Comparison of ENCODE assay signal across 19 cellular contexts in the genomic region with DNA sequence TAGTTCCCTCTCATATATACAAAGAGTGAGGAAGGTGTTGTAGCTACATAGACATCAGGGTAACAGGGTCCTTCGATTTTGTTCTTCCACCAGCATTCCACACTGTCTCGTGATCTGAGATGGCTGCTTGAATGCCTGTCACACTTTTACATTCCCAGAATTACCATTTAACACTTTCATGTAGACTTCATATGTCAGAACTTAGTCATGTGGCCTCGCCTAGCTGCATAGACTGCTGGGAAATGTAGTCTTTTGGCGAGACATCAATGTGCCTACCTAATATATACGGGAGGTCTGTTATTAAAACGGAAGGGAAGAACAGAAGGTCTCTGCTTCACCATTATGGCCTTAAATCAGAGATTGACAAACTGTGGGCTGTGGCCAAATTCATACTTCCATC. TPM values are rescaled to one million over a fixed set of nuclear protein-coding genes. Genes with fewer than 3 reads are reported as not detected.
DNase-seq lines count a peak whose midpoint lies in the region; ATAC-seq and TF ChIP-seq lines count a peak whose summit lies in the region.
"Had no signal": no experiment of that assay in that cellular context is flagged by ENCODE, and none has a peak within 500 bp of the region (broad histone marks: within the 10 kb centered on the region; RNA-seq: fewer than 3 reads in every experiment).

No MANE protein-coding gene starts in this region.

- 83% methylated on average over 5 to 6 of the region's 6 CpGs for WGBS in endodermal cell (ENCODE audit: insufficient coverage in 1 of 2, insufficient read length in 1 of 2), 2 experiments

- no peaks in the 10 kb centered on the region for H3K36me3 Mint-ChIP-seq in GM23338 (ENCODE audit: low read depth)
- H3K36me3 Mint-ChIP-seq in endodermal cell (ENCODE audit: low read depth), result no peaks in the 10 kb centered on the region
- H3K36me3 Mint-ChIP-seq in activated CD4-positive, alpha-beta memory T cell treated with anti-CD3 and anti-CD28 coated beads, Interleukin-2, amount 10 ng/mL, durations not matched to agents 7 days and 5 days (ENCODE audit: low read depth), result no peaks in the 10 kb centered on the region
- H3K36me3 Mint-ChIP-seq: activated naive CD8-positive, alpha-beta T cell had no signal

- H3K27me3 Mint-ChIP-seq in GM23338 (ENCODE audit: insufficient read depth, low read depth, poor library complexity), result peaks cover 3% of the 10 kb centered on the region
- peaks cover 10% of the 10 kb centered on the region for H3K27me3 Mint-ChIP-seq in endodermal cell (ENCODE audit: insufficient read depth)
- peaks cover 37% of the 10 kb centered on the region for H3K27me3 Mint-ChIP-seq in activated CD4-positive, alpha-beta memory T cell treated with anti-CD3 and anti-CD28 coated beads, Interleukin-2, amount 10 ng/mL, durations not matched to agents 7 days and 5 days

- CTCF ChIA-PET in activated CD4-positive, alpha-beta memory T cell treated with anti-CD3 and anti-CD28 coated beads, Interleukin-2, amount 10 ng/mL, durations not matched to agents 7 days and 5 days (lab: Charles Lee), result no interaction called here

- H3K27ac Mint-ChIP-seq in GM23338 (no peak overlapping the region), endodermal cell (no peak overlapping the region)
- H3K27ac Mint-ChIP-seq in activated CD4-positive, alpha-beta memory T cell treated with anti-CD3 and anti-CD28 coated beads, Interleukin-2, amount 10 ng/mL, durations not matched to agents 7 days and 5 days, result no peak overlapping the region
- H3K27ac Mint-ChIP-seq: activated naive CD8-positive, alpha-beta T cell; activated T-cell treated with anti-CD3 and anti-CD28 coated beads, Interleukin-2, amount 50 U/mL, for 72 hours; nephron progenitor cell; T-helper 1 cell treated with Interleukin-12 subunit alpha and Interleukin-12 subunit beta and Interleukin-4 antibody, amounts not matched to agents 30 μg/mL and 1 μg/mL, for 36 hours had no signal

- H3K27me3 ChIP-seq in GM23338 (ENCODE audit: insufficient read depth) (no peaks in the 10 kb centered on the region), OCI-LY3 (ENCODE audit: low read depth, low read length) (peaks cover 13% of the 10 kb centered on the region), endodermal cell (ENCODE audit: control insufficient read depth, insufficient read depth, low read length, poor library complexity, severe bottlenecking) (no peaks in the 10 kb centered on the region)
- H3K27me3 ChIP-seq: BLaER1, body of pancreas, uterus had no signal

- H3K9me2 ChIP-seq in GM23338 (ENCODE audit: insufficient read depth), result no peaks in the 10 kb centered on the region

- H3K4me1 Mint-ChIP-seq in GM23338 (no peaks in the 10 kb centered on the region), endodermal cell (no peaks in the 10 kb centered on the region)
- no peaks in the 10 kb centered on the region for H3K4me1 Mint-ChIP-seq in activated CD4-positive, alpha-beta memory T cell treated with anti-CD3 and anti-CD28 coated beads, Interleukin-2, amount 10 ng/mL, durations not matched to agents 7 days and 5 days

- H3K4me3 ChIP-seq in GM23338 (no peak overlapping the region), OCI-LY3 (ENCODE audit: low read length) (no peak overlapping the region), endodermal cell (ENCODE audit: low read length) (no peak overlapping the region)
- H3K4me3 ChIP-seq: BLaER1, body of pancreas, uterus had no signal

- H2AFZ ChIP-seq in GM23338, result no peak overlapping the region
- peak overlapping the region; percentile 39; the same call in 1 of the 2 replicates for H2AFZ ChIP-seq in OCI-LY3 (ENCODE audit: low read depth, low read length)

- H3K4me3 Mint-ChIP-seq in GM23338 (no peak overlapping the region), endodermal cell (no peak overlapping the region)
- no peak overlapping the region for H3K4me3 Mint-ChIP-seq in activated CD4-positive, alpha-beta memory T cell treated with anti-CD3 and anti-CD28 coated beads, Interleukin-2, amount 10 ng/mL, durations not matched to agents 7 days and 5 days
- H3K4me3 Mint-ChIP-seq: activated naive CD8-positive, alpha-beta T cell; activated T-cell treated with anti-CD3 and anti-CD28 coated beads, Interleukin-2, amount 50 U/mL, for 72 hours; nephron progenitor cell; T-helper 1 cell treated with Interleukin-12 subunit alpha and Interleukin-12 subunit beta and Interleukin-4 antibody, amounts not matched to agents 30 μg/mL and 1 μg/mL, for 36 hours had no signal

- no peaks in the 10 kb centered on the region for H3K79me2 ChIP-seq in GM23338 (replicated peaks; ENCODE audit: insufficient read depth)
- H3K79me2 ChIP-seq in OCI-LY3 (ENCODE audit: low read length), result no peaks in the 10 kb centered on the region

- no peaks in the 10 kb centered on the region for H3K9me3 Mint-ChIP-seq in GM23338
- peaks cover 13% of the 10 kb centered on the region for H3K9me3 Mint-ChIP-seq in endodermal cell
- H3K9me3 Mint-ChIP-seq in activated CD4-positive, alpha-beta memory T cell treated with anti-CD3 and anti-CD28 coated beads, Interleukin-2, amount 10 ng/mL, durations not matched to agents 7 days and 5 days, result peaks cover 5% of the 10 kb centered on the region
- H3K9me3 Mint-ChIP-seq: T-helper 1 cell treated with Interleukin-12 subunit alpha and Interleukin-12 subunit beta and Interleukin-4 antibody, amounts not matched to agents 30 μg/mL and 1 μg/mL, for 36 hours had no signal

- H3K4me2 ChIP-seq in GM23338 (no peak overlapping the region), OCI-LY3 (ENCODE audit: low read length) (peak overlapping the region; percentile 24; the same call in 1 of the 2 replicates)
- H3K4me2 ChIP-seq: BLaER1 had no signal

- H3K9me3 ChIP-seq in OCI-LY3 (ENCODE audit: insufficient read depth, low read length) (no peaks in the 10 kb centered on the region; the same call in 1 of the 2 replicates), endodermal cell (ENCODE audit: control insufficient read depth, low read length) (peaks cover 7% of the 10 kb centered on the region)
- H3K9me3 ChIP-seq: body of pancreas, uterus had no signal

- in situ Hi-C loops in GM13976 (cut with MboI; ENCODE audit: low sequenced_read_pairs, unreplicated experiment), result no loop called here

- H4K20me1 ChIP-seq in GM23338 (replicated peaks; ENCODE audit: insufficient read depth), result no peaks in the 10 kb centered on the region
- H4K20me1 ChIP-seq in OCI-LY3 (ENCODE audit: insufficient read depth, low read length), result no peaks in the 10 kb centered on the region
- H4K20me1 ChIP-seq: BLaER1 had no signal

- H3K9ac ChIP-seq in OCI-LY3 (ENCODE audit: low read length) (no peak overlapping the region), endodermal cell (ENCODE audit: extremely low read depth, low read length, poor library complexity, severe bottlenecking) (no peak overlapping the region)
- H3K9ac ChIP-seq: BLaER1 had no signal

- DNase-seq in DMS 273 treated with DMSO at 0.1 percent for 48 hours (lab: John Stamatoyannopoulos, UW), result peak; percentile 25
- peak; percentile 31 for DNase-seq in GM23338 (ENCODE audit: low spot score)
- DNase-seq in endodermal cell, result peak; percentile 60
- DNase-seq in GM13976 (ENCODE audit: low spot score), result no peak
- DNase-seq in activated CD4-positive, alpha-beta memory T cell treated with anti-CD3 and anti-CD28 coated beads, Interleukin-2, amount 10 ng/mL, durations not matched to agents 7 days and 5 days, result no peak
- DNase-seq: activated T-cell treated with anti-CD3 and anti-CD28 coated beads, Interleukin-2, amount 50 U/mL, for 72 hours; body of pancreas; foreskin melanocyte; midbrain; nephron progenitor cell; stimulated activated CD4-positive, alpha-beta T cell treated with anti-CD3 and anti-CD28 coated beads, Interleukin-4, amount 100 ng/mL, for 1 hour; uterus had no signal

- ATAC-seq in GM23338 (peak; percentile 62; the same call in 2 of the 3 replicates), GM18498 (IDR thresholded peaks at IDR 0.05; ENCODE audit: unreplicated experiment) (no peak)
- ATAC-seq: activated T-cell treated with anti-CD3 and anti-CD28 coated beads, Interleukin-2, amount 50 U/mL, for 72 hours; body of pancreas; Right ventricle myocardium inferior had no signal

- no peaks in the 10 kb centered on the region for H3K4me1 ChIP-seq in GM23338 (ENCODE audit: insufficient read depth)
- no peaks in the 10 kb centered on the region for H3K4me1 ChIP-seq in OCI-LY3 (ENCODE audit: low read length)
- H3K4me1 ChIP-seq in endodermal cell (ENCODE audit: control insufficient read depth, insufficient read depth, low read length), result no peaks in the 10 kb centered on the region
- H3K4me1 ChIP-seq: body of pancreas, uterus had no signal

- no peaks in the 10 kb centered on the region for H3F3A ChIP-seq in GM23338 (replicated peaks; ENCODE audit: low read depth)

- TF ChIP-seq CTCF in GM23338 (conservative IDR thresholded peaks at IDR 0.05; ENCODE audit: low read depth in 2 of 2), result no peak
- TF ChIP-seq CTCF in OCI-LY3 (IDR thresholded peaks at IDR 0.05; ENCODE audit: low read depth, low read length), result no peak
- TF ChIP-seq CTCF in endodermal cell (conservative IDR thresholded peaks at IDR 0.05), result no peak
- no peak for TF ChIP-seq CTCF in GM13976 (IDR thresholded peaks at IDR 0.05; ENCODE audit: borderline replicate concordance, control extremely low read depth, extremely low read depth, insufficient read depth, missing control alignments)

- no peak overlapping the region for H3K27ac ChIP-seq in GM23338 (ENCODE audit: low read depth)
- no peak overlapping the region for H3K27ac ChIP-seq in OCI-LY3 (ENCODE audit: low read length)
- no peak overlapping the region for H3K27ac ChIP-seq in endodermal cell (ENCODE audit: low read depth, low read length)
- H3K27ac ChIP-seq: BLaER1, body of pancreas, uterus had no signal

- H3K36me3 ChIP-seq in GM23338 (ENCODE audit: insufficient read depth), result no peaks in the 10 kb centered on the region
- H3K36me3 ChIP-seq in OCI-LY3 (replicated peaks; ENCODE audit: low read depth, low read length), result no peaks in the 10 kb centered on the region
- no peaks in the 10 kb centered on the region for H3K36me3 ChIP-seq in endodermal cell (ENCODE audit: control insufficient read depth, insufficient read depth, low read length)
- H3K36me3 ChIP-seq: BLaER1, uterus had no signal

- POLR2A ChIA-PET in activated CD4-positive, alpha-beta memory T cell treated with anti-CD3 and anti-CD28 coated beads, Interleukin-2, amount 10 ng/mL, durations not matched to agents 7 days and 5 days (lab: Charles Lee), result no interaction called here

RNA-seq across cellular contexts. Expression of gene HRK, which starts 11.1 kb away (rescaled TPM):
- 1.0 and 1.9 TPM in 2 replicates for total RNA-seq in GM23338 (2014; rRNA removed; shearing (Covaris generic))
- polyA plus RNA-seq in GM23338 (2016; fragmentation: Nextera tagmentation; extraction: Ambion mirVana), result 1.7 and 1.9 TPM in 2 replicates
- 1 to 10 TPM; 1.4 to 1.6 TPM for total RNA-seq in endodermal cell
- polyA plus RNA-seq in endodermal cell (2013, experiment 1 of 2), result 1.0 TPM
- polyA plus RNA-seq in endodermal cell (2013, experiment 2 of 2), result 0.54 TPM
- total RNA-seq in activated CD4-positive, alpha-beta memory T cell treated with anti-CD3 and anti-CD28 coated beads, Interleukin-2, amount 10 ng/mL, durations not matched to agents 7 days and 5 days, result not detected
- total RNA-seq: body of pancreas, posterior vena cava had no signal

RNA-seq across cellular contexts. Expression of gene FBXW8, which starts 18.4 kb away (rescaled TPM):
- 12.9 and 13.9 TPM in 2 replicates for total RNA-seq in GM23338 (2014; rRNA removed; shearing (Covaris generic))
- 4.6 and 4.7 TPM in 2 replicates for polyA plus RNA-seq in GM23338 (2016; fragmentation: Nextera tagmentation; extraction: Ambion mirVana)
- total RNA-seq in endodermal cell, result 10 to 100 TPM; 26.1 to 34.7 TPM
- polyA plus RNA-seq in endodermal cell (2013, experiment 1 of 2), result 19.8 TPM
- 19.2 TPM for polyA plus RNA-seq in endodermal cell (2013, experiment 2 of 2)
- 1 to 10 TPM; 7.2 TPM for total RNA-seq in activated CD4-positive, alpha-beta memory T cell treated with anti-CD3 and anti-CD28 coated beads, Interleukin-2, amount 10 ng/mL, durations not matched to agents 7 days and 5 days

Comparison
In these comparisons a context has a peak if more than half of its experiments do, and no peak if none do; other contexts are left out.
1. DNase-seq: peak in DMS 273 treated with DMSO at 0.1 percent for 48 hours (single experiment), GM23338 (single experiment) and endodermal cell (single experiment); none in GM13976 (single experiment) and activated CD4-positive, alpha-beta memory T cell treated with anti-CD3 and anti-CD28 coated beads, Interleukin-2, amount 10 ng/mL, durations not matched to agents 7 days and 5 days (single experiment).